Comparison of ENCODE assay signal across 8 cellular contexts in genomic region chr22:49305215-49305965, GRCh38.
DNase-seq lines count a peak whose midpoint lies in the region; ATAC-seq lines count a peak whose summit lies in the region.

No MANE protein-coding gene starts in this region.

- ATAC-seq in HG03460 (IDR thresholded peaks at IDR 0.05; ENCODE audit: unreplicated experiment), result no peak

- DNase-seq in NCI-H1436 (lab: John Stamatoyannopoulos, UW), result peak; percentile 39
- DNase-seq in NCI-H1436 treated with DMSO at 0.1 percent for 48 hours (lab: John Stamatoyannopoulos, UW), result no peak
- DNase-seq in NCI-H510A (lab: John Stamatoyannopoulos, UW), result peak; percentile 20
- DNase-seq in activated T-cell treated with anti-CD3 and anti-CD28 coated beads for 48 hours (ENCODE audit: low read depth), result peak; percentile 71
- DNase-seq in globus pallidus (ENCODE audit: low spot score), result peak; percentile 61
- peak; percentile 84 for DNase-seq in posterior vena cava (ENCODE audit: low spot score)
- DNase-seq in ureter (ENCODE audit: low spot score), result peak; percentile 67

- intact Hi-C loops in posterior vena cava (cut with DNase I), result no loop called here
